In the genomic region with DNA sequence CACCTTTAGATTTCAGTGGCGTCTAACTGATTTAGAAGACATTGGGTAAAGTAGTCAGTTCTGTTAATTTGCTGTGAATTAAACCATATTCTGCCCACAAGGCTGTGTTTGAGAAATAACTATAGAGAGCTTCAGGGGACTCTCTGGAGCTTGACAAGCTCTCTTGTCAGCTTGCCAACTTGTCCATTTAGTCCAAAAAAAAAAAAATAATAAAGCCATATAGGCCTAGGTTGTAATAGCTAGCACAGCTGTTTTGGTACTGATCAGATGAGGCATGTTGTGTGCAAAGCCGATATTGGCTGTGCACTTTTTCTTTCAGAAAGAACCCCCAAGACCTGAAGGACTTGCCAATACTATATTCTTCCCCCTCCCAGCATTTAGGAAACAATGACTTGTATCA, we compare ENCODE assay signal across 28 cellular contexts. TPM values are rescaled to one million over a fixed set of nuclear protein-coding genes. Genes with fewer than 3 reads are reported as not detected.
"Had no signal": no experiment of that assay in that cellular context is flagged by ENCODE, and none has a peak within 500 bp of the region (broad histone marks: within the 10 kb centered on the region; RNA-seq: fewer than 3 reads in every experiment).

No MANE protein-coding gene starts in this region.

- H3K27me3 Mint-ChIP-seq: activated CD4-positive, alpha-beta T cell treated with anti-CD3 and anti-CD28 coated beads for 36 hours; activated naive CD4-positive, alpha-beta T cell treated with anti-CD3 and anti-CD28 coated beads, Interleukin-2, amount 10 ng/mL, durations not matched to agents 7 days and 5 days; activated naive CD8-positive, alpha-beta T cell treated with anti-CD3 and anti-CD28 coated beads, Interleukin-2, amount 10 ng/mL, durations not matched to agents 7 days and 5 days; brain; naive B cell had no signal

- H3K4me3 ChIP-seq: ascending aorta, cardiac muscle cell, coronary artery, dorsolateral prefrontal cortex, gastroesophageal sphincter, psoas muscle, smooth muscle cell, tibial nerve had no signal

- DNase-seq: activated CD4-positive, alpha-beta T cell treated with anti-CD3 and anti-CD28 coated beads for 36 hours; activated CD4-positive, CD25-positive, alpha-beta regulatory T cell; activated CD8-positive, alpha-beta memory T cell treated with anti-CD3 and anti-CD28 coated beads for 24 hours; activated gamma-delta T cell; activated naive CD4-positive, alpha-beta T cell treated with anti-CD3 and anti-CD28 coated beads, Interleukin-2, amount 10 ng/mL, durations not matched to agents 7 days and 5 days; activated naive CD8-positive, alpha-beta T cell treated with anti-CD3 and anti-CD28 coated beads, Interleukin-2, amount 10 ng/mL, durations not matched to agents 7 days and 5 days; dorsolateral prefrontal cortex; effector memory CD4-positive, alpha-beta T cell; head of caudate nucleus; hippocampal formation; left cardiac atrium; left ventricle myocardium superior; mammary epithelial cell; naive B cell; nucleus accumbens; psoas muscle; stimulated activated CD4-positive, alpha-beta T cell treated with anti-CD3 and anti-CD28 coated beads, Interleukin-2, amount 100 ng/mL, for 24 hours; stimulated activated naive CD4-positive, alpha-beta T cell treated with Interleukin-2 at 50 U/mL for 16 hours had no signal

- H3K9me3 Mint-ChIP-seq: activated naive CD4-positive, alpha-beta T cell treated with anti-CD3 and anti-CD28 coated beads, Interleukin-2, amount 10 ng/mL, durations not matched to agents 7 days and 5 days; activated naive CD8-positive, alpha-beta T cell treated with anti-CD3 and anti-CD28 coated beads, Interleukin-2, amount 10 ng/mL, durations not matched to agents 7 days and 5 days; brain; mesothelial cell of epicardium; naive B cell; neural crest cell had no signal

- ATAC-seq: activated CD4-positive, alpha-beta T cell treated with anti-CD3 and anti-CD28 coated beads for 36 hours; gastroesophageal sphincter; left cardiac atrium; left ventricle myocardium superior; psoas muscle had no signal

- H3K27ac ChIP-seq: ascending aorta, cardiac muscle cell, coronary artery, dorsolateral prefrontal cortex, gastroesophageal sphincter, parathyroid adenoma, psoas muscle, tibial nerve had no signal

- H3K4me1 ChIP-seq: ascending aorta, parathyroid adenoma, psoas muscle, tibial nerve had no signal

- H3K4me3 Mint-ChIP-seq: activated CD4-positive, alpha-beta T cell treated with anti-CD3 and anti-CD28 coated beads for 36 hours; activated naive CD4-positive, alpha-beta T cell treated with anti-CD3 and anti-CD28 coated beads, Interleukin-2, amount 10 ng/mL, durations not matched to agents 7 days and 5 days; activated naive CD8-positive, alpha-beta T cell treated with anti-CD3 and anti-CD28 coated beads, Interleukin-2, amount 10 ng/mL, durations not matched to agents 7 days and 5 days; brain; mesothelial cell of epicardium; naive B cell; neural crest cell had no signal

- H3K9ac ChIP-seq: parathyroid adenoma had no signal

- H3K4me1 Mint-ChIP-seq: activated CD4-positive, alpha-beta T cell treated with anti-CD3 and anti-CD28 coated beads for 36 hours; activated naive CD4-positive, alpha-beta T cell treated with anti-CD3 and anti-CD28 coated beads, Interleukin-2, amount 10 ng/mL, durations not matched to agents 7 days and 5 days; brain; naive B cell; neural crest cell had no signal

- H3K27ac Mint-ChIP-seq: activated CD4-positive, alpha-beta T cell treated with anti-CD3 and anti-CD28 coated beads for 36 hours; activated naive CD4-positive, alpha-beta T cell treated with anti-CD3 and anti-CD28 coated beads, Interleukin-2, amount 10 ng/mL, durations not matched to agents 7 days and 5 days; activated naive CD8-positive, alpha-beta T cell treated with anti-CD3 and anti-CD28 coated beads, Interleukin-2, amount 10 ng/mL, durations not matched to agents 7 days and 5 days; brain; mesothelial cell of epicardium had no signal

- H3K9me3 ChIP-seq: ascending aorta, gastroesophageal sphincter, psoas muscle, tibial nerve had no signal

- H3K27me3 ChIP-seq: ascending aorta, cardiac muscle cell, dorsolateral prefrontal cortex, gastroesophageal sphincter, tibial nerve had no signal

RNA-seq across cellular contexts. Expression of a gene that starts 49.0 kb away (rescaled TPM):
- total RNA-seq: ascending aorta had no signal
